ENCODE assay signal across 3 cellular contexts in the genomic region with DNA sequence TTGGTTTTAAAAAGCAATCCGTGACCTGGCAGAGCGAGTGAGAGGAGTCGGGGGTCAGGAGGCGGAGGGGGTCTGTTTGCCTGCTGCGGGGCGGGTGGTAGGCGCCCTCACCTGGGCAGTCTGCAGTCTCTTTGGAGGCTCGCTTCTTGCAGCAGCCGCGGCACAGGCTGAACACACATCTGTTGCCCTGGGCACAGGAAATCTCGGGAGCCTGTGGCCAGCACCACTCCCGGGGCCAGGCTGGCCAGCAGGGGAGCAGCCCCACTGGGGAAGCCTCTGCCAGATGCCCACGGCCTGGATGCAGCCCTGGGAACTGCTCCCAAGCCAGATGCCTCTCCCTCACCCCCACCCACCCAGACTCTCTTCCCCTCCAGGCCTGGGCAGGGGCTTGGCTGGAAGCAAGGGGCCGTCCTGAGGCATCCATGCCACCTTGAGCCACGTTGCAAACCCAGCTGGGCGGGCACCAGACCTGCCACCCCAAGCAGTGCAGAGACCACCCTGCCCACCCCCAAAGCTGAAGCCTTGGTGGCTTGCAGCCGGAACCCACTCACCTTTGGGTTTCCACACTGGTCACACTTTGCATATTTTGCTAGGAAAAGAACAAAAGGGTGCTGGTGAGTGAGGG.
A peak's percentile ranks its signal among the peaks of the same experiment; 100 is the strongest.
TF ChIP-seq lines count a peak whose summit lies in the region.

No MANE protein-coding gene starts in this region.

TF ChIP-seq in HEK293, 187 proteins besides CTCF, POLR2A, EP300 and RAD21:
- TF ChIP-seq, protein P1, sequence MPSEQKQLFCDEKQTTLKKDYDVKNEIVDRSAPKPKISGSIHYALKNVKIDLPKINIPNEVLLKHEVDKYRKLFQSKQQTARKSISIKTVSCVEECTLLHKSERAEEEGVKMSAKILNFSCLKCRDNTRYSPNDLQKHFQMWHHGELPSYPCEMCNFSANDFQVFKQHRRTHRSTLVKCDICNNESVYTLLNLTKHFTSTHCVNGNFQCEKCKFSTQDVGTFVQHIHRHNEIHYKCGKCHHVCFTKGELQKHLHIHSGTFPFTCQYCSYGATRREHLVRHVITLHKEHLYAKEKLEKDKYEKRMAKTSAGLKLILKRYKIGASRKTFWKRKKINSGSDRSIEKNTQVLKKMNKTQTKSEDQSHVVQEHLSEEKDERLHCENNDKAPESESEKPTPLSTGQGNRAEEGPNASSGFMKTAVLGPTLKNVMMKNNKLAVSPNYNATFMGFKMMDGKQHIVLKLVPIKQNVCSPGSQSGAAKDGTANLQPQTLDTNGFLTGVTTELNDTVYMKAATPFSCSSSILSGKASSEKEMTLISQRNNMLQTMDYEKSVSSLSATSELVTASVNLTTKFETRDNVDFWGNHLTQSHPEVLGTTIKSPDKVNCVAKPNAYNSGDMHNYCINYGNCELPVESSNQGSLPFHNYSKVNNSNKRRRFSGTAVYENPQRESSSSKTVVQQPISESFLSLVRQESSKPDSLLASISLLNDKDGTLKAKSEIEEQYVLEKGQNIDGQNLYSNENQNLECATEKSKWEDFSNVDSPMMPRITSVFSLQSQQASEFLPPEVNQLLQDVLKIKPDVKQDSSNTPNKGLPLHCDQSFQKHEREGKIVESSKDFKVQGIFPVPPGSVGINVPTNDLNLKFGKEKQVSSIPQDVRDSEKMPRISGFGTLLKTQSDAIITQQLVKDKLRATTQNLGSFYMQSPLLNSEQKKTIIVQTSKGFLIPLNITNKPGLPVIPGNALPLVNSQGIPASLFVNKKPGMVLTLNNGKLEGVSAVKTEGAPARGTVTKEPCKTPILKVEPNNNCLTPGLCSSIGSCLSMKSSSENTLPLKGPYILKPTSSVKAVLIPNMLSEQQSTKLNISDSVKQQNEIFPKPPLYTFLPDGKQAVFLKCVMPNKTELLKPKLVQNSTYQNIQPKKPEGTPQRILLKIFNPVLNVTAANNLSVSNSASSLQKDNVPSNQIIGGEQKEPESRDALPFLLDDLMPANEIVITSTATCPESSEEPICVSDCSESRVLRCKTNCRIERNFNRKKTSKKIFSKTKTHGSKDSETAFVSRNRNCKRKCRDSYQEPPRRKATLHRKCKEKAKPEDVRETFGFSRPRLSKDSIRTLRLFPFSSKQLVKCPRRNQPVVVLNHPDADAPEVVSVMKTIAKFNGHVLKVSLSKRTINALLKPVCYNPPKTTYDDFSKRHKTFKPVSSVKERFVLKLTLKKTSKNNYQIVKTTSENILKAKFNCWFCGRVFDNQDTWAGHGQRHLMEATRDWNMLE (tag by site-specific recombination; conservative IDR thresholded peaks at IDR 0.05; ENCODE audit: low read depth): no peak
- TF ChIP-seq, protein P2, sequence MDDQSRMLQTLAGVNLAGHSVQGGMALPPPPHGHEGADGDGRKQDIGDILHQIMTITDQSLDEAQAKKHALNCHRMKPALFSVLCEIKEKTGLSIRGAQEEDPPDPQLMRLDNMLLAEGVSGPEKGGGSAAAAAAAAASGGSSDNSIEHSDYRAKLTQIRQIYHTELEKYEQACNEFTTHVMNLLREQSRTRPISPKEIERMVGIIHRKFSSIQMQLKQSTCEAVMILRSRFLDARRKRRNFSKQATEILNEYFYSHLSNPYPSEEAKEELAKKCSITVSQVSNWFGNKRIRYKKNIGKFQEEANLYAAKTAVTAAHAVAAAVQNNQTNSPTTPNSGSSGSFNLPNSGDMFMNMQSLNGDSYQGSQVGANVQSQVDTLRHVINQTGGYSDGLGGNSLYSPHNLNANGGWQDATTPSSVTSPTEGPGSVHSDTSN (CRISPR knock-in tag; IDR thresholded peaks at IDR 0.05): 0 out of 2 replicates have a peak, but pooled peaks have one; percentile 6

TF ChIP-seq in K562, 482 proteins besides CTCF, POLR2A, EP300 and RAD21:
- TF ChIP-seq RBFOX2 (IDR thresholded peaks at IDR 0.05; ENCODE audit: low read depth, low read length) (no peak), ZBED1 (IDR thresholded peaks at IDR 0.05) (no peak), ZNF707 (CRISPR knock-in tag; conservative IDR thresholded peaks at IDR 0.05) (no peak), POLR2G (IDR thresholded peaks at IDR 0.05; ENCODE audit: low read depth, low read length) (peak; percentile 65), FUS (optimal IDR thresholded peaks at IDR 0.05; ENCODE audit: low read depth, low read length) (no peak), FOXM1 (IDR thresholded peaks at IDR 0.05; ENCODE audit: low read depth) (no peak), FOXM1 (CRISPR knock-in tag; IDR thresholded peaks at IDR 0.05; ENCODE audit: low read depth) (no peak)
- TF ChIP-seq, protein P3, sequence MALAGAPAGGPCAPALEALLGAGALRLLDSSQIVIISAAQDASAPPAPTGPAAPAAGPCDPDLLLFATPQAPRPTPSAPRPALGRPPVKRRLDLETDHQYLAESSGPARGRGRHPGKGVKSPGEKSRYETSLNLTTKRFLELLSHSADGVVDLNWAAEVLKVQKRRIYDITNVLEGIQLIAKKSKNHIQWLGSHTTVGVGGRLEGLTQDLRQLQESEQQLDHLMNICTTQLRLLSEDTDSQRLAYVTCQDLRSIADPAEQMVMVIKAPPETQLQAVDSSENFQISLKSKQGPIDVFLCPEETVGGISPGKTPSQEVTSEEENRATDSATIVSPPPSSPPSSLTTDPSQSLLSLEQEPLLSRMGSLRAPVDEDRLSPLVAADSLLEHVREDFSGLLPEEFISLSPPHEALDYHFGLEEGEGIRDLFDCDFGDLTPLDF (CRISPR knock-in tag; IDR thresholded peaks at IDR 0.05): no peak
- TF ChIP-seq, protein P4, sequence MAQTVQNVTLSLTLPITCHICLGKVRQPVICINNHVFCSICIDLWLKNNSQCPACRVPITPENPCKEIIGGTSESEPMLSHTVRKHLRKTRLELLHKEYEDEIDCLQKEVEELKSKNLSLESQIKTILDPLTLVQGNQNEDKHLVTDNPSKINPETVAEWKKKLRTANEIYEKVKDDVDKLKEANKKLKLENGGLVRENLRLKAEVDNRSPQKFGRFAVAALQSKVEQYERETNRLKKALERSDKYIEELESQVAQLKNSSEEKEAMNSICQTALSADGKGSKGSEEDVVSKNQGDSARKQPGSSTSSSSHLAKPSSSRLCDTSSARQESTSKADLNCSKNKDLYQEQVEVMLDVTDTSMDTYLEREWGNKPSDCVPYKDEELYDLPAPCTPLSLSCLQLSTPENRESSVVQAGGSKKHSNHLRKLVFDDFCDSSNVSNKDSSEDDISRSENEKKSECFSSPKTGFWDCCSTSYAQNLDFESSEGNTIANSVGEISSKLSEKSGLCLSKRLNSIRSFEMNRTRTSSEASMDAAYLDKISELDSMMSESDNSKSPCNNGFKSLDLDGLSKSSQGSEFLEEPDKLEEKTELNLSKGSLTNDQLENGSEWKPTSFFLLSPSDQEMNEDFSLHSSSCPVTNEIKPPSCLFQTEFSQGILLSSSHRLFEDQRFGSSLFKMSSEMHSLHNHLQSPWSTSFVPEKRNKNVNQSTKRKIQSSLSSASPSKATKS (CRISPR knock-in tag; IDR thresholded peaks at IDR 0.05): no peak
- TF ChIP-seq, protein P5, sequence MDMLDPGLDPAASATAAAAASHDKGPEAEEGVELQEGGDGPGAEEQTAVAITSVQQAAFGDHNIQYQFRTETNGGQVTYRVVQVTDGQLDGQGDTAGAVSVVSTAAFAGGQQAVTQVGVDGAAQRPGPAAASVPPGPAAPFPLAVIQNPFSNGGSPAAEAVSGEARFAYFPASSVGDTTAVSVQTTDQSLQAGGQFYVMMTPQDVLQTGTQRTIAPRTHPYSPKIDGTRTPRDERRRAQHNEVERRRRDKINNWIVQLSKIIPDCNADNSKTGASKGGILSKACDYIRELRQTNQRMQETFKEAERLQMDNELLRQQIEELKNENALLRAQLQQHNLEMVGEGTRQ (CRISPR knock-in tag; IDR thresholded peaks at IDR 0.05): no peak

TF ChIP-seq in GM12891, 5 proteins besides CTCF, POLR2A, EP300 and RAD21:
- TF ChIP-seq SPI1 (IDR thresholded peaks at IDR 0.05; ENCODE audit: low read depth, low read length) (no peak), PAX5 (IDR thresholded peaks at IDR 0.05; ENCODE audit: insufficient read depth, low read length, severe bottlenecking) (no peak), POLR2AphosphoS5 (IDR thresholded peaks at IDR 0.05; ENCODE audit: low read depth, low read length) (no peak), TAF1 (IDR thresholded peaks at IDR 0.05; ENCODE audit: low read depth, low read length) (no peak), POU2F2 (IDR thresholded peaks at IDR 0.05; ENCODE audit: low read depth, low read length) (no peak)
TF ChIP-seq in GM12891: peak in this region for 0.
